Comparison of ENCODE assay signal across 24 cellular contexts in the genomic region with DNA sequence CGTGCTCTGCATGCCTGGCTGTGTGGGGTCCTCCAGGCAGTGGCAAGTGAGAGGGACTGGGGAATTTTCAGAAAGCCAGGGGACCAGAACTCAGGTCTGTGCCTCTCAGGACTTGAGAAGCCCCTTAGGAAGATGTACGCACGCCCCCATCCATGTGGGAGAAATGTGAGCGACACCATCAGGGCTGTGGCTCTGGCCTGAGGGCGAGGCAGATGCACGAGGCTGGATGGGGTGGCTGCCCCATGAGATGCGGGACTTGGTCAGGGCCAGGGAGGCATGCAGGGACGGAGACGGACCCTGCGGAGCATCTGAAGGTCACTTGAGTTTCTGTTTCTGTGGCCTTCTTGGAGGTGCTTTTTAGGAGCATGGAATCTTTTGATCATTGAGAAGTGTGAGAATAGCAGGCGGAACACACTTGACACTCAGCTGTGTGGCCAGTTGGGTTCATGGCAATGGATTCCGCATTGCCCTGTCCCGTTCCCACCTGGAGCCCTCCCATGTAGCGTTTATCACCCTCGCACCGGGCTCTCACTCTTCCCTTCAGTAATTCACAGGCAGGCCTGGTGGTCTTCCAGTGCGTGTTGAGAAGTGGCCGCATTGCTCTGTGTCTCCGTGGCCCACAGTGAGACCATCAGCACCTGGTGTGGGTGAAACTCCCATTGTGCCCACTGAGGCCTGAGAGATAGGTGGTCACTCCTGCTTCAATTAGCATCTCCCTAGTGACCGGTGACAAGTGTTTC. TPM values are rescaled to one million over a fixed set of nuclear protein-coding genes. Genes with fewer than 3 reads are reported as not detected.
"Had no signal": no experiment of that assay in that cellular context is flagged by ENCODE, and none has a peak within 500 bp of the region (broad histone marks: within the 10 kb centered on the region; RNA-seq: fewer than 3 reads in every experiment).

No MANE protein-coding gene starts in this region.

- DNase-seq: activated CD4-positive, alpha-beta memory T cell treated with anti-CD3 and anti-CD28 coated beads for 36 hours; activated CD4-positive, alpha-beta T cell treated with anti-CD3 and anti-CD28 coated beads for 4 hours; activated CD4-positive, CD25-positive, alpha-beta regulatory T cell; activated T-cell treated with anti-CD3 and anti-CD28 coated beads for 4 hours; anterior cingulate cortex; caudate nucleus; dermis blood vessel endothelial cell; effector CD8-positive, alpha-beta T cell; erythroblast; foreskin keratinocyte; immature natural killer cell; occipital lobe; retina; stimulated activated CD4-positive, alpha-beta T cell treated with anti-CD3 and anti-CD28 coated beads, Interleukin-12 subunit alpha, Interleukin-12 subunit beta, amount 100 ng/mL, for 4 hours; stimulated activated CD4-positive, alpha-beta T cell treated with anti-CD3 and anti-CD28 coated beads, Interleukin-4, amount 100 ng/mL, for 4 hours; substantia nigra; T-helper 17 cell had no signal

- H3K4me3 ChIP-seq: body of pancreas, hepatocyte, left lung, tibial nerve had no signal

- H3K4me1 ChIP-seq: body of pancreas, foreskin keratinocyte, left lung had no signal

- H3K27ac ChIP-seq: body of pancreas, foreskin keratinocyte, hepatocyte, left lung, tibial nerve had no signal

- H3K36me3 ChIP-seq: left lung, tibial nerve had no signal

- H3K27me3 ChIP-seq: body of pancreas, foreskin keratinocyte, hepatocyte, tibial nerve had no signal

- ATAC-seq: body of pancreas, foreskin keratinocyte, left lung, T-helper 17 cell had no signal

RNA-seq across cellular contexts. Expression of gene ACTRT2, which starts 30.7 kb away (rescaled TPM):
- total RNA-seq: activated CD4-positive, alpha-beta memory T cell treated with anti-CD3 and anti-CD28 coated beads for 36 hours; body of pancreas; dermis blood vessel endothelial cell; foreskin keratinocyte; hepatocyte; kidney epithelial cell; left lung; myocyte; occipital lobe; T-helper 17 cell; tibial nerve had no signal
- polyA plus RNA-seq: foreskin keratinocyte, hepatocyte, immature natural killer cell, neural cell had no signal
